In the genomic region with DNA sequence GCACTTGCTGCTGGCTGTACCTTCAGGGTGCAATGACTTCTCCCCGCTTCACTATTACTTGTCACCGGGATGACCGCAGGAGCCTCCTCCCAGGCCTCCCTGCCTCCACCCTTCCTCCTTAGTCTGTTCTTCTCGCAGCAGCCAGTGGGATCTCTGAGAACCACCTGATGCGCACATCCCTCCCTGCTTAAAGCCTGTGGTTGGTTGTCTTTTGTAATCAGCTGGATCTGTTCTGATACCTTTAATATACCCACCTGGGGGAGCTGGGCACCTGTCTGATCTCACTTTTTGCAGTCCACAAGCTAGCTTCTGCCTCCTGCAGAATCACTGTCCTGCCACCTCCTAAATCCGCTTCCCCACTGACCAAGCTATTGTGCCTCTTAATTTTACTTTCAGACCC, we compare ENCODE assay signal across 26 cellular contexts. TPM values are rescaled to one million over a fixed set of nuclear protein-coding genes. Genes with fewer than 3 reads are reported as not detected.
DNase-seq lines count a peak whose midpoint lies in the region; ATAC-seq and TF ChIP-seq lines count a peak whose summit lies in the region.
"Had no signal": no experiment of that assay in that cellular context is flagged by ENCODE, and none has a peak within 500 bp of the region (broad histone marks: within the 10 kb centered on the region; RNA-seq: fewer than 3 reads in every experiment).

No MANE protein-coding gene starts in this region.

- no peaks in the 10 kb centered on the region for H4K20me1 ChIP-seq in neural progenitor cell (ENCODE audit: low read depth)

- peaks cover 30% of the 10 kb centered on the region for H3K27me3 Mint-ChIP-seq in T-helper 1 cell treated with Interleukin-12 subunit alpha and Interleukin-12 subunit beta and Interleukin-4 antibody, amounts not matched to agents 30 μg/mL and 1 μg/mL, for 36 hours (ENCODE audit: low read depth)
- H3K27me3 Mint-ChIP-seq in HFFc6 (ENCODE audit: insufficient read depth): peaks cover 2% of the 10 kb centered on the region; the same call in 1 of the 2 replicates
- H3K27me3 Mint-ChIP-seq in activated T-helper 17 cell treated with anti-CD3 and anti-CD28 coated beads, Interleukin-2, amount 50 U/mL, for 72 hours: peaks cover 29% of the 10 kb centered on the region
- H3K27me3 Mint-ChIP-seq in neural progenitor cell (ENCODE audit: insufficient read depth, low read depth): peaks cover 5% of the 10 kb centered on the region

- TF ChIP-seq CTCF in HFFc6 (IDR thresholded peaks at IDR 0.05): no peak
- TF ChIP-seq CTCF in neural progenitor cell (IDR thresholded peaks at IDR 0.05): no peak

- no peak overlapping the region for H2AFZ ChIP-seq in neural progenitor cell (replicated peaks)
- H2AFZ ChIP-seq: PC-9 had no signal

- peak overlapping the region; percentile 3 for H3K27ac Mint-ChIP-seq in T-helper 1 cell treated with Interleukin-12 subunit alpha and Interleukin-12 subunit beta and Interleukin-4 antibody, amounts not matched to agents 30 μg/mL and 1 μg/mL, for 36 hours
- peak overlapping the region; percentile 19; the same call in 1 of the 2 replicates for H3K27ac Mint-ChIP-seq in HFFc6
- H3K27ac Mint-ChIP-seq in activated T-helper 17 cell treated with anti-CD3 and anti-CD28 coated beads, Interleukin-2, amount 50 U/mL, for 72 hours: no peak overlapping the region
- H3K27ac Mint-ChIP-seq in neural progenitor cell: peak overlapping the region; percentile 6

- H3K36me3 Mint-ChIP-seq in T-helper 1 cell treated with Interleukin-12 subunit alpha and Interleukin-12 subunit beta and Interleukin-4 antibody, amounts not matched to agents 30 μg/mL and 1 μg/mL, for 36 hours (ENCODE audit: low read depth): peaks cover 13% of the 10 kb centered on the region
- H3K36me3 Mint-ChIP-seq in HFFc6 (ENCODE audit: low read depth) (peaks cover 16% of the 10 kb centered on the region), neural progenitor cell (no peaks in the 10 kb centered on the region)
- H3K36me3 Mint-ChIP-seq in activated T-helper 17 cell treated with anti-CD3 and anti-CD28 coated beads, Interleukin-2, amount 50 U/mL, for 72 hours (ENCODE audit: low read depth): no peaks in the 10 kb centered on the region
- H3K36me3 Mint-ChIP-seq: naive B cell had no signal

- H3K4me3 Mint-ChIP-seq in T-helper 1 cell treated with Interleukin-12 subunit alpha and Interleukin-12 subunit beta and Interleukin-4 antibody, amounts not matched to agents 30 μg/mL and 1 μg/mL, for 36 hours: peak overlapping the region; percentile 72
- H3K4me3 Mint-ChIP-seq in HFFc6 (no peak overlapping the region), neural progenitor cell (no peak overlapping the region)
- peak overlapping the region; percentile 53 for H3K4me3 Mint-ChIP-seq in activated T-helper 17 cell treated with anti-CD3 and anti-CD28 coated beads, Interleukin-2, amount 50 U/mL, for 72 hours

- H3K4me1 Mint-ChIP-seq in T-helper 1 cell treated with Interleukin-12 subunit alpha and Interleukin-12 subunit beta and Interleukin-4 antibody, amounts not matched to agents 30 μg/mL and 1 μg/mL, for 36 hours (ENCODE audit: low read depth): peaks cover 57% of the 10 kb centered on the region
- H3K4me1 Mint-ChIP-seq in HFFc6 (ENCODE audit: low read depth) (peaks cover 57% of the 10 kb centered on the region), neural progenitor cell (peaks cover 32% of the 10 kb centered on the region)
- H3K4me1 Mint-ChIP-seq in activated T-helper 17 cell treated with anti-CD3 and anti-CD28 coated beads, Interleukin-2, amount 50 U/mL, for 72 hours: peaks cover 37% of the 10 kb centered on the region

- no peak overlapping the region for H3K4me2 ChIP-seq in neural progenitor cell
- H3K4me2 ChIP-seq: PC-9 had no signal

- H3K9ac ChIP-seq in neural progenitor cell: no peak overlapping the region

- H3K9me3 Mint-ChIP-seq in T-helper 1 cell treated with Interleukin-12 subunit alpha and Interleukin-12 subunit beta and Interleukin-4 antibody, amounts not matched to agents 30 μg/mL and 1 μg/mL, for 36 hours: no peaks in the 10 kb centered on the region
- H3K9me3 Mint-ChIP-seq in HFFc6 (no peaks in the 10 kb centered on the region), neural progenitor cell (no peaks in the 10 kb centered on the region)
- no peaks in the 10 kb centered on the region for H3K9me3 Mint-ChIP-seq in activated T-helper 17 cell treated with anti-CD3 and anti-CD28 coated beads, Interleukin-2, amount 50 U/mL, for 72 hours
- H3K9me3 Mint-ChIP-seq: naive B cell had no signal

- no peaks in the 10 kb centered on the region for H3K27me3 ChIP-seq in neural progenitor cell
- H3K27me3 ChIP-seq: MG63, pancreas, upper lobe of left lung had no signal

- peaks cover 5% of the 10 kb centered on the region for H3K4me1 ChIP-seq in neural progenitor cell
- H3K4me1 ChIP-seq: pancreas had no signal

- ATAC-seq in activated T-helper 17 cell treated with anti-CD3 and anti-CD28 coated beads, Interleukin-2, amount 50 U/mL, for 72 hours (replicated peaks): no peak
- no peak for ATAC-seq in GM19452 (IDR thresholded peaks at IDR 0.05; ENCODE audit: unreplicated experiment)
- no peak for ATAC-seq in GM21576 (IDR thresholded peaks at IDR 0.05; ENCODE audit: unreplicated experiment)
- ATAC-seq: heart right ventricle, pancreas had no signal

- no peaks in the 10 kb centered on the region for H3K36me3 ChIP-seq in neural progenitor cell
- H3K36me3 ChIP-seq: heart right ventricle, MG63, pancreas, upper lobe of left lung had no signal

- no peak overlapping the region for H3K4me3 ChIP-seq in neural progenitor cell
- H3K4me3 ChIP-seq: heart right ventricle, MG63, pancreas, PC-9, upper lobe of left lung had no signal

- no peaks in the 10 kb centered on the region for H3K9me3 ChIP-seq in neural progenitor cell (ENCODE audit: low read depth)
- H3K9me3 ChIP-seq: heart right ventricle, MG63, pancreas, upper lobe of left lung had no signal

- no peak overlapping the region for H3K27ac ChIP-seq in neural progenitor cell
- H3K27ac ChIP-seq: 22Rv1, heart right ventricle, pancreas, upper lobe of left lung had no signal

- no peak for DNase-seq in T-helper 1 cell
- DNase-seq in HFFc6: no peak
- no peak for DNase-seq in neural progenitor cell (ENCODE audit: low spot score)
- no peak for DNase-seq in stimulated activated CD4-positive, alpha-beta T cell treated with anti-CD3 and anti-CD28 coated beads, Interleukin-4, amount 100 ng/mL, for 24 hours
- DNase-seq: activated CD8-positive, alpha-beta memory T cell treated with anti-CD3 and anti-CD28 coated beads for 24 hours; activated effector memory CD4-positive, alpha-beta T cell treated with Interleukin-2 at 50 U/mL for 16 hours; central memory CD4-positive, alpha-beta T cell; dermis blood vessel endothelial cell; foreskin melanocyte; heart right ventricle; MG63; midbrain; naive B cell; NCI-H1930; NCI-H524; pancreas; PC-9; Right ventricle myocardium superior; stimulated activated naive CD4-positive, alpha-beta T cell; upper lobe of left lung had no signal

- no peaks in the 10 kb centered on the region for H3F3A ChIP-seq in neural progenitor cell (ENCODE audit: low read depth)

- H3K79me2 ChIP-seq in neural progenitor cell (ENCODE audit: low read depth): no peaks in the 10 kb centered on the region

RNA-seq across cellular contexts. Expression of a gene that starts 34.6 kb away (rescaled TPM):
- total RNA-seq in HFFc6 (2021; fragmentation: NEBNext Ultra II Directional; extraction: Animal tissue kit (Norgen Biotek cat#: 25700)): 10 to 100 TPM; 46.1 to 68.2 (median 60.2) TPM
- total RNA-seq in activated T-helper 17 cell treated with anti-CD3 and anti-CD28 coated beads, Interleukin-2, amount 50 U/mL, for 72 hours: 1 to 10 TPM; 1.1 to 3.5 TPM
- 1.8 TPM in 1 of 2 replicates, not detected in the other for total RNA-seq in neural progenitor cell (ENCODE audit: low replicate concordance)
- total RNA-seq: renal cortical epithelial cell had no signal

Comparison
In these comparisons a context has a peak if more than half of its experiments do, and no peak if none do; other contexts are left out.
1. H3K4me3 Mint-ChIP-seq: peak in T-helper 1 cell treated with Interleukin-12 subunit alpha and Interleukin-12 subunit beta and Interleukin-4 antibody, amounts not matched to agents 30 μg/mL and 1 μg/mL, for 36 hours (single experiment) and activated T-helper 17 cell treated with anti-CD3 and anti-CD28 coated beads, Interleukin-2, amount 50 U/mL, for 72 hours (single experiment); none in HFFc6 (single experiment) and neural progenitor cell (single experiment).
2. RNA of a gene that starts 34.6 kb away (total RNA-seq): 46.1 to 68.2 TPM in HFFc6; 1.1 to 3.5 TPM in activated T-helper 17 cell treated with anti-CD3 and anti-CD28 coated beads, Interleukin-2, amount 50 U/mL, for 72 hours and 1.8 TPM in neural progenitor cell; every median in the first group is over 10 times any median in the second.